In genomic region chr1:227355542-227356270, GRCh38 we compare ENCODE assay signal across 23 cellular contexts.
"Had no signal": no experiment of that assay in that cellular context is flagged by ENCODE, and none has a peak within 500 bp of the region (broad histone marks: within the 10 kb centered on the region; RNA-seq: fewer than 3 reads in every experiment).

No MANE protein-coding gene starts in this region.

- H3K27me3 ChIP-seq: brain microvascular endothelial cell, tibial artery had no signal

- H3K4me1 Mint-ChIP-seq: activated CD4-positive, alpha-beta memory T cell treated with anti-CD3 and anti-CD28 coated beads, Interleukin-2, amount 10 ng/mL, durations not matched to agents 7 days and 5 days; activated CD4-positive, alpha-beta T cell treated with anti-CD3 and anti-CD28 coated beads, Interleukin-2, amount 10 ng/mL, durations not matched to agents 24 days and 14 days; activated naive CD8-positive, alpha-beta T cell treated with anti-CD3 and anti-CD28 coated beads, Interleukin-2, amount 50 U/mL, for 24 hours had no signal

- H3K27ac ChIP-seq: parathyroid adenoma, tibial artery had no signal

- H3K4me3 Mint-ChIP-seq: activated CD4-positive, alpha-beta memory T cell treated with anti-CD3 and anti-CD28 coated beads, Interleukin-2, amount 10 ng/mL, durations not matched to agents 7 days and 5 days; activated CD4-positive, alpha-beta T cell treated with anti-CD3 and anti-CD28 coated beads, Interleukin-2, amount 10 ng/mL, durations not matched to agents 24 days and 14 days; activated naive CD8-positive, alpha-beta T cell treated with anti-CD3 and anti-CD28 coated beads, Interleukin-2, amount 50 U/mL, for 24 hours; activated T-helper 1 cell treated with anti-CD3 and anti-CD28 coated beads, Interleukin-12 subunit alpha, Interleukin-12 subunit beta, Interleukin-2, Interleukin-4 antibody, amounts not matched to agents 30 ng/mL and 10 ng/mL and 1 ng/mL, durations not matched to agents 14 hours and 24 hours and 36 hours; nephron progenitor cell; stimulated activated naive CD8-positive, alpha-beta T cell treated with anti-CD3 and anti-CD28 coated beads, Interleukin-15, Interleukin-2, amounts not matched to agents 100 ng/mL and 50 ng/mL, for 24 hours had no signal

- H3K36me3 ChIP-seq: brain microvascular endothelial cell, tibial artery had no signal

- ATAC-seq: activated naive CD8-positive, alpha-beta T cell treated with anti-CD3 and anti-CD28 coated beads, Interleukin-2, amount 50 U/mL, for 24 hours; left ventricle myocardium superior had no signal

- H3K9ac ChIP-seq: parathyroid adenoma had no signal

- H3K9me3 ChIP-seq: tibial artery had no signal

- H2AFZ ChIP-seq: parathyroid adenoma had no signal

- FAIRE-seq: islet of Langerhans had no signal

- H3K4me3 ChIP-seq: tibial artery had no signal

- DNase-seq: activated CD4-positive, alpha-beta memory T cell treated with anti-CD3 and anti-CD28 coated beads, Interleukin-2, amount 10 ng/mL, durations not matched to agents 7 days and 5 days; activated CD4-positive, alpha-beta T cell treated with anti-CD3 and anti-CD28 coated beads, Interleukin-2, amount 10 ng/mL, durations not matched to agents 24 days and 14 days; activated gamma-delta T cell; activated naive CD4-positive, alpha-beta T cell treated with anti-CD3 and anti-CD28 coated beads, Interleukin-2, amount 50 U/mL, for 16 hours; activated naive CD8-positive, alpha-beta T cell treated with anti-CD3 and anti-CD28 coated beads, Interleukin-2, amount 50 U/mL, for 24 hours; aorta; brain microvascular endothelial cell; caudate nucleus; effector CD8-positive, alpha-beta T cell; foreskin melanocyte; glutamatergic neuron; hippocampal formation; left ventricle myocardium superior; nephron progenitor cell; right cardiac atrium; stimulated activated CD4-positive, alpha-beta T cell treated with anti-CD3 and anti-CD28 coated beads, Interleukin-1b, Interleukin-23, amount 100 ng/mL, for 48 hours; substantia nigra; T-helper 9 cell; tibial artery had no signal

- H3K4me1 ChIP-seq: parathyroid adenoma had no signal

- H3K9me3 Mint-ChIP-seq: activated CD4-positive, alpha-beta memory T cell treated with anti-CD3 and anti-CD28 coated beads, Interleukin-2, amount 10 ng/mL, durations not matched to agents 7 days and 5 days; activated CD4-positive, alpha-beta T cell treated with anti-CD3 and anti-CD28 coated beads, Interleukin-2, amount 10 ng/mL, durations not matched to agents 24 days and 14 days; activated naive CD8-positive, alpha-beta T cell treated with anti-CD3 and anti-CD28 coated beads, Interleukin-2, amount 50 U/mL, for 24 hours; activated T-helper 1 cell treated with anti-CD3 and anti-CD28 coated beads, Interleukin-12 subunit alpha, Interleukin-12 subunit beta, Interleukin-2, Interleukin-4 antibody, amounts not matched to agents 30 ng/mL and 10 ng/mL and 1 ng/mL, durations not matched to agents 14 hours and 24 hours and 36 hours; nephron progenitor cell; stimulated activated naive CD8-positive, alpha-beta T cell treated with anti-CD3 and anti-CD28 coated beads, Interleukin-15, Interleukin-2, amounts not matched to agents 100 ng/mL and 50 ng/mL, for 24 hours had no signal

- H3K27me3 Mint-ChIP-seq: activated CD4-positive, alpha-beta T cell treated with anti-CD3 and anti-CD28 coated beads, Interleukin-2, amount 10 ng/mL, durations not matched to agents 24 days and 14 days; stimulated activated naive CD8-positive, alpha-beta T cell treated with anti-CD3 and anti-CD28 coated beads, Interleukin-15, Interleukin-2, amounts not matched to agents 100 ng/mL and 50 ng/mL, for 24 hours had no signal

- H3K27ac Mint-ChIP-seq: activated CD4-positive, alpha-beta memory T cell treated with anti-CD3 and anti-CD28 coated beads, Interleukin-2, amount 10 ng/mL, durations not matched to agents 7 days and 5 days; activated CD4-positive, alpha-beta T cell treated with anti-CD3 and anti-CD28 coated beads, Interleukin-2, amount 10 ng/mL, durations not matched to agents 24 days and 14 days; activated naive CD8-positive, alpha-beta T cell treated with anti-CD3 and anti-CD28 coated beads, Interleukin-2, amount 50 U/mL, for 24 hours; activated T-helper 1 cell treated with anti-CD3 and anti-CD28 coated beads, Interleukin-12 subunit alpha, Interleukin-12 subunit beta, Interleukin-2, Interleukin-4 antibody, amounts not matched to agents 30 ng/mL and 10 ng/mL and 1 ng/mL, durations not matched to agents 14 hours and 24 hours and 36 hours; nephron progenitor cell; stimulated activated naive CD8-positive, alpha-beta T cell treated with anti-CD3 and anti-CD28 coated beads, Interleukin-15, Interleukin-2, amounts not matched to agents 100 ng/mL and 50 ng/mL, for 24 hours had no signal
